17 cellular contexts compared by ENCODE assay signal in the genomic region with DNA sequence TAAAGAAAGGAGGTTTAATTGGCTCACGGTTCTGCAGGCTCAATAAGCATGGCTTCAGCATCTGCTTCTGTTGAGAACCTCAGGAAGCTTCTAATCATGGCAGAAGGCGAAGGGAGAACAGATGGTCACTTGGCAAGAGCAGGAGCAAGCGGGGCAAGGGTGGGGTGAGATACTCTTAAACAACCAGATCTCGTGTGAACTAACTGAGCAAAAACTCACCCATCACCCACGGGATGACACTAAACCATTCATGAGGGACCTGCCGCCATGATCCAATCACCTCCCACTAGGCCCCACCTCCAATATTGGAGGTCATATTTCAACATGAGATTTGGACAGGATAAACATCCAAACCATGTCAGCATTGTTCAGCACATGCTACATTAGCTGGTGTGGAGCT.
DNase-seq lines count a peak whose midpoint lies in the region; ATAC-seq and TF ChIP-seq lines count a peak whose summit lies in the region.
"Had no signal": no experiment of that assay in that cellular context is flagged by ENCODE, and none has a peak within 500 bp of the region (broad histone marks: within the 10 kb centered on the region; RNA-seq: fewer than 3 reads in every experiment).

No MANE protein-coding gene starts in this region.

- TF ChIP-seq CTCF in glutamatergic neuron (IDR thresholded peaks at IDR 0.05; ENCODE audit: partially characterized antibody, unreplicated experiment) (no peak), endodermal cell (conservative IDR thresholded peaks at IDR 0.05) (no peak)

- H3K27ac Mint-ChIP-seq in glutamatergic neuron (ENCODE audit: unreplicated experiment) (peak overlapping the region; percentile 43), endodermal cell (no peak overlapping the region)
- H3K27ac Mint-ChIP-seq in activated CD8-positive, alpha-beta memory T cell treated with anti-CD3 and anti-CD28 coated beads, Interleukin-2, amount 10 ng/mL, durations not matched to agents 7 days and 5 days: no peak overlapping the region
- H3K27ac Mint-ChIP-seq: CD4-positive, alpha-beta T cell had no signal

- peaks cover 9% of the 10 kb centered on the region for H3K4me1 Mint-ChIP-seq in glutamatergic neuron (ENCODE audit: low read depth, unreplicated experiment)
- H3K4me1 Mint-ChIP-seq in activated CD8-positive, alpha-beta memory T cell treated with anti-CD3 and anti-CD28 coated beads, Interleukin-2, amount 10 ng/mL, durations not matched to agents 7 days and 5 days: no peaks in the 10 kb centered on the region
- peaks cover 8% of the 10 kb centered on the region for H3K4me1 Mint-ChIP-seq in endodermal cell

- H3K27me3 ChIP-seq in endodermal cell (ENCODE audit: control insufficient read depth, insufficient read depth, low read length, poor library complexity, severe bottlenecking): no peaks in the 10 kb centered on the region

- H3K36me3 Mint-ChIP-seq in glutamatergic neuron (ENCODE audit: unreplicated experiment) (peaks cover 4% of the 10 kb centered on the region), endodermal cell (ENCODE audit: low read depth) (no peaks in the 10 kb centered on the region)
- no peaks in the 10 kb centered on the region for H3K36me3 Mint-ChIP-seq in activated CD8-positive, alpha-beta memory T cell treated with anti-CD3 and anti-CD28 coated beads, Interleukin-2, amount 10 ng/mL, durations not matched to agents 7 days and 5 days

- CTCF ChIA-PET in activated CD8-positive, alpha-beta memory T cell treated with anti-CD3 and anti-CD28 coated beads, Interleukin-2, amount 10 ng/mL, durations not matched to agents 7 days and 5 days (lab: Charles Lee): no interaction called here
- CTCF ChIA-PET in HEK293T (lab: Yijun Ruan, JAX): interaction anchor here (0.7 to 1.1 kb wide), 2 partner anchors 9 to 42 kb away, joined by 3 to 6 read pairs; no protein-coding TSS in a partner anchor

- DNase-seq in NCI-H2171 treated with DMSO at 0.1 percent for 48 hours (lab: John Stamatoyannopoulos, UW): peak; percentile 45
- no peak for DNase-seq in NCI-H2171 (lab: John Stamatoyannopoulos, UW)
- DNase-seq in DMS 273 (lab: John Stamatoyannopoulos, UW; ENCODE audit: unreplicated experiment): peak; percentile 87
- DNase-seq in NCI-H524 treated with DMSO at 0.1 percent for 48 hours (lab: John Stamatoyannopoulos, UW): peak; percentile 40
- DNase-seq in glutamatergic neuron: no peak
- DNase-seq in activated CD8-positive, alpha-beta memory T cell treated with anti-CD3 and anti-CD28 coated beads, Interleukin-2, amount 10 ng/mL, durations not matched to agents 7 days and 5 days: no peak
- DNase-seq in endodermal cell: no peak
- no peak for DNase-seq in HEK293T (ENCODE audit: extremely low spot score)
- DNase-seq: AML-193; Caco-2; CD4-positive, alpha-beta T cell; DMS79 treated with DMSO at 0.1 percent for 48 hours; GF-D8 had no signal

- H3K4me3 ChIP-seq in endodermal cell (ENCODE audit: low read length): no peak overlapping the region
- H3K4me3 ChIP-seq: A549, HAP-1 had no signal

- ATAC-seq in activated CD8-positive, alpha-beta memory T cell treated with anti-CD3 and anti-CD28 coated beads, Interleukin-2, amount 10 ng/mL, durations not matched to agents 7 days and 5 days: no peak
- ATAC-seq: A549 had no signal

- WGBS in endodermal cell (ENCODE audit: insufficient coverage in 1 of 2, insufficient read length in 1 of 2), 2 experiments: 93 to 95% methylated on average over 3 to 6 of the region's 6 CpGs

- H3K9me3 ChIP-seq in endodermal cell (ENCODE audit: control insufficient read depth, low read length): no peaks in the 10 kb centered on the region
- H3K9me3 ChIP-seq: A549, Caco-2, HAP-1 had no signal

- H3K36me3 ChIP-seq in endodermal cell (ENCODE audit: control insufficient read depth, insufficient read depth, low read length): no peaks in the 10 kb centered on the region
- H3K36me3 ChIP-seq: HAP-1 had no signal

- peaks cover 5% of the 10 kb centered on the region for H3K9me3 Mint-ChIP-seq in glutamatergic neuron (ENCODE audit: unreplicated experiment)
- no peaks in the 10 kb centered on the region for H3K9me3 Mint-ChIP-seq in activated CD8-positive, alpha-beta memory T cell treated with anti-CD3 and anti-CD28 coated beads, Interleukin-2, amount 10 ng/mL, durations not matched to agents 7 days and 5 days (ENCODE audit: low read depth)
- H3K9me3 Mint-ChIP-seq in endodermal cell: no peaks in the 10 kb centered on the region
- H3K9me3 Mint-ChIP-seq: CD4-positive, alpha-beta T cell had no signal

- no peaks in the 10 kb centered on the region for H3K4me1 ChIP-seq in endodermal cell (ENCODE audit: control insufficient read depth, insufficient read depth, low read length)
- H3K4me1 ChIP-seq: A549, Caco-2 had no signal

- POLR2A ChIA-PET in HEK293T (lab: Yijun Ruan, JAX): no interaction called here

- peaks cover 5% of the 10 kb centered on the region for H3K27me3 Mint-ChIP-seq in glutamatergic neuron (ENCODE audit: unreplicated experiment)
- peaks cover 14% of the 10 kb centered on the region for H3K27me3 Mint-ChIP-seq in activated CD8-positive, alpha-beta memory T cell treated with anti-CD3 and anti-CD28 coated beads, Interleukin-2, amount 10 ng/mL, durations not matched to agents 7 days and 5 days
- H3K27me3 Mint-ChIP-seq in endodermal cell (ENCODE audit: insufficient read depth): peaks cover 4% of the 10 kb centered on the region

- H3K27ac ChIP-seq in endodermal cell (ENCODE audit: low read depth, low read length): no peak overlapping the region
- H3K27ac ChIP-seq: 22Rv1, A549, C4-2B had no signal

- H3K9ac ChIP-seq in endodermal cell (ENCODE audit: extremely low read depth, low read length, poor library complexity, severe bottlenecking): no peak overlapping the region

- H3K4me3 Mint-ChIP-seq in glutamatergic neuron (ENCODE audit: unreplicated experiment) (no peak overlapping the region), endodermal cell (no peak overlapping the region)
- H3K4me3 Mint-ChIP-seq in activated CD8-positive, alpha-beta memory T cell treated with anti-CD3 and anti-CD28 coated beads, Interleukin-2, amount 10 ng/mL, durations not matched to agents 7 days and 5 days: no peak overlapping the region
- H3K4me3 Mint-ChIP-seq: CD4-positive, alpha-beta T cell had no signal

TF ChIP-seq in HEK293T, 16 proteins besides CTCF, POLR2A, EP300 and RAD21:
- TF ChIP-seq ELF4 (IDR thresholded peaks at IDR 0.05): no peak

Comparison
In these comparisons a context has a peak if more than half of its experiments do, and no peak if none do; other contexts are left out.
1. DNase-seq: peak in NCI-H2171 treated with DMSO at 0.1 percent for 48 hours (single experiment), DMS 273 (single experiment) and NCI-H524 treated with DMSO at 0.1 percent for 48 hours (single experiment); none in NCI-H2171 (single experiment), glutamatergic neuron (single experiment), activated CD8-positive, alpha-beta memory T cell treated with anti-CD3 and anti-CD28 coated beads, Interleukin-2, amount 10 ng/mL, durations not matched to agents 7 days and 5 days (single experiment), endodermal cell (single experiment) and HEK293T (single experiment).